In the genomic region with DNA sequence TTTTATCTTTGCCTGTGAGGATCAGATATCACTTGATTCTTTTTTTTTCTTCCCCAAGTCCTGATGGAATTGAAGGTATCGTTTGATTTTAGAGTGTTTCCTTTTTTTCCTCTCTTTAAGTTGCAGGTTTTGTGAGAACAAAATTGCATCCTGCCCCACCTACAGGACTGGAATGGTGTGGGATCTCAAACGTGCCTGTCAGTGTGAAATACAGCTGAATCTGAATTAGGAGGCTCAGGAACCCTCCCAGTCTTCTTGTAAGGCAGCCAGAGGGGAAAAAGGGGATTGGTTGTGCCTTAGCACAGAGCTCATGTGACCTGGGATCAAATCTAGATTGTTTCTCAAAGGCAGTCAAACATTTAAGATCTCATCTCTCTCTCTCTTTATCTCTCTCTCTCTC, we compare ENCODE assay signal across 25 cellular contexts. TPM values are rescaled to one million over a fixed set of nuclear protein-coding genes. Genes with fewer than 3 reads are reported as not detected.
A peak's percentile ranks its signal among the peaks of the same experiment; 100 is the strongest.
DNase-seq lines count a peak whose midpoint lies in the region; ATAC-seq and TF ChIP-seq lines count a peak whose summit lies in the region.
"Had no signal": no experiment of that assay in that cellular context is flagged by ENCODE, and none has a peak within 500 bp of the region (broad histone marks: within the 10 kb centered on the region; RNA-seq: fewer than 3 reads in every experiment).

No MANE protein-coding gene starts in this region.

- no peak overlapping the region for H3K56ac ChIP-seq in mesendoderm (ENCODE audit: low read length)

- no peaks in the 10 kb centered on the region for H3K79me1 ChIP-seq in mesendoderm (ENCODE audit: low read length)

- H3K4ac ChIP-seq in mesendoderm (ENCODE audit: low read depth, low read length), result no peak overlapping the region

- H2BK15ac ChIP-seq in mesendoderm (replicated peaks; ENCODE audit: low read depth), result no peak overlapping the region

- H3K27me3 ChIP-seq in left ventricle myocardium inferior (ENCODE audit: low read depth), result no peaks in the 10 kb centered on the region
- H3K27me3 ChIP-seq in mesendoderm (ENCODE audit: insufficient read depth, low read length, poor library complexity), result no peaks in the 10 kb centered on the region
- H3K27me3 ChIP-seq: right lobe of liver had no signal

- H3K36me3 ChIP-seq in left ventricle myocardium inferior, result no peaks in the 10 kb centered on the region
- H3K36me3 ChIP-seq in mesendoderm (ENCODE audit: control insufficient read depth, insufficient read depth, low read length), result no peaks in the 10 kb centered on the region
- H3K36me3 ChIP-seq: right lobe of liver had no signal

- no peak overlapping the region for H4K8ac ChIP-seq in mesendoderm (ENCODE audit: low read depth, low read length)

- no peak overlapping the region for H4K5ac ChIP-seq in mesendoderm (ENCODE audit: low read length)

- no peak overlapping the region for H3K23ac ChIP-seq in mesendoderm (ENCODE audit: low read length)

- no peak overlapping the region for H3K9ac ChIP-seq in mesendoderm (ENCODE audit: low read length)
- H3K9ac ChIP-seq: SK-N-SH had no signal

- H3K4me1 ChIP-seq in left ventricle myocardium inferior (peaks cover 33% of the 10 kb centered on the region), mesendoderm (ENCODE audit: control insufficient read depth, low read depth, low read length) (peaks cover 2% of the 10 kb centered on the region)
- H3K4me1 ChIP-seq: right lobe of liver had no signal

- no peak for ATAC-seq in GM21423 (IDR thresholded peaks at IDR 0.05; ENCODE audit: unreplicated experiment)
- ATAC-seq: effector memory CD8-positive, alpha-beta T cell; Panc1; right lobe of liver had no signal

- no peaks in the 10 kb centered on the region for H3K9me3 ChIP-seq in left ventricle myocardium inferior (replicated peaks)
- H3K9me3 ChIP-seq: A549, right lobe of liver, SK-N-SH had no signal

- H2BK5ac ChIP-seq in mesendoderm (ENCODE audit: low read length), result no peak overlapping the region

- H2BK120ac ChIP-seq in mesendoderm (ENCODE audit: low read depth, low read length), result no peak overlapping the region

- no peak overlapping the region for H3K18ac ChIP-seq in mesendoderm (ENCODE audit: low read length)

- H2AK5ac ChIP-seq in mesendoderm (ENCODE audit: low read length), result no peak overlapping the region

- H3K4me2 ChIP-seq in mesendoderm (ENCODE audit: low read length), result no peak overlapping the region
- H3K4me2 ChIP-seq: A549, SK-N-SH had no signal

- TF ChIP-seq CTCF in left ventricle myocardium inferior (IDR thresholded peaks at IDR 0.05; ENCODE audit: borderline replicate concordance) (no peak), coronary artery (IDR thresholded peaks at IDR 0.05) (no peak)

- H3K4me3 ChIP-seq in left ventricle myocardium inferior, result no peak overlapping the region
- H3K4me3 ChIP-seq in coronary artery, result no peak overlapping the region
- no peak overlapping the region for H3K4me3 ChIP-seq in mesendoderm (ENCODE audit: low read length)
- H3K4me3 ChIP-seq: A549, right lobe of liver had no signal

- DNase-seq in left ventricle myocardium inferior (no peak), cardiac septum (ENCODE audit: low spot score) (no peak), coronary artery (ENCODE audit: low spot score) (no peak), mesendoderm (peak; percentile 60), NCI-H1092 (lab: John Stamatoyannopoulos, UW) (no peak), NCI-H2227 (lab: John Stamatoyannopoulos, UW; ENCODE audit: unreplicated experiment) (no peak)
- no peak for DNase-seq in effector CD4-positive, alpha-beta T cell
- DNase-seq: activated CD4-positive, alpha-beta T cell treated with anti-CD3 and anti-CD28 coated beads for 4 hours; activated effector memory CD4-positive, alpha-beta T cell treated with Interleukin-2 at 50 U/mL for 16 hours; CD4-positive, alpha-beta T cell; central memory CD4-positive, alpha-beta T cell; DND-41; effector memory CD8-positive, alpha-beta T cell; hippocampal formation; Karpas-422; NCI-H1105; NCI-H2171; NCI-H774; right lobe of liver; SK-N-SH; T1000; trophoblast cell had no signal

- no CpG with 5 or more reads among the region's 2 CpGs for WGBS in mesendoderm (ENCODE audit: extremely low coverage, insufficient coverage, low lambda C conversion rate)

- H3K27ac ChIP-seq in left ventricle myocardium inferior (replicated peaks), result peak overlapping the region; percentile 47
- H3K27ac ChIP-seq in coronary artery, result peak overlapping the region; percentile 44 to 54
- no peak overlapping the region for H3K27ac ChIP-seq in mesendoderm (ENCODE audit: low read depth, low read length)
- H3K27ac ChIP-seq: A549, right lobe of liver had no signal

- intact Hi-C loops in left ventricle myocardium inferior (cut with micrococcal nuclease) (no loop called here), cardiac septum (cut with DNase I) (no loop called here)

- H3K79me2 ChIP-seq in mesendoderm (ENCODE audit: control insufficient read depth, insufficient read depth, low read length), result no peaks in the 10 kb centered on the region

RNA-seq across cellular contexts. Expression of gene KLHL7, which starts 32.7 kb away (rescaled TPM):
- total RNA-seq in left ventricle myocardium inferior (150 TPM), cardiac septum (103 TPM)
- polyA plus RNA-seq in mesendoderm (2013, experiment 1 of 2), result 70.2 TPM
- polyA plus RNA-seq in mesendoderm (2013, experiment 2 of 2), result 77.7 TPM

RNA-seq across cellular contexts. Expression of gene HYCC1, which starts 59.0 kb away (rescaled TPM):
- total RNA-seq in left ventricle myocardium inferior (34.8 TPM), cardiac septum (38.9 TPM)
- polyA plus RNA-seq in mesendoderm (2013, experiment 1 of 2), result 121 TPM
- polyA plus RNA-seq in mesendoderm (2013, experiment 2 of 2), result 119 TPM
